8 cellular contexts compared by ENCODE assay signal in the genomic region with DNA sequence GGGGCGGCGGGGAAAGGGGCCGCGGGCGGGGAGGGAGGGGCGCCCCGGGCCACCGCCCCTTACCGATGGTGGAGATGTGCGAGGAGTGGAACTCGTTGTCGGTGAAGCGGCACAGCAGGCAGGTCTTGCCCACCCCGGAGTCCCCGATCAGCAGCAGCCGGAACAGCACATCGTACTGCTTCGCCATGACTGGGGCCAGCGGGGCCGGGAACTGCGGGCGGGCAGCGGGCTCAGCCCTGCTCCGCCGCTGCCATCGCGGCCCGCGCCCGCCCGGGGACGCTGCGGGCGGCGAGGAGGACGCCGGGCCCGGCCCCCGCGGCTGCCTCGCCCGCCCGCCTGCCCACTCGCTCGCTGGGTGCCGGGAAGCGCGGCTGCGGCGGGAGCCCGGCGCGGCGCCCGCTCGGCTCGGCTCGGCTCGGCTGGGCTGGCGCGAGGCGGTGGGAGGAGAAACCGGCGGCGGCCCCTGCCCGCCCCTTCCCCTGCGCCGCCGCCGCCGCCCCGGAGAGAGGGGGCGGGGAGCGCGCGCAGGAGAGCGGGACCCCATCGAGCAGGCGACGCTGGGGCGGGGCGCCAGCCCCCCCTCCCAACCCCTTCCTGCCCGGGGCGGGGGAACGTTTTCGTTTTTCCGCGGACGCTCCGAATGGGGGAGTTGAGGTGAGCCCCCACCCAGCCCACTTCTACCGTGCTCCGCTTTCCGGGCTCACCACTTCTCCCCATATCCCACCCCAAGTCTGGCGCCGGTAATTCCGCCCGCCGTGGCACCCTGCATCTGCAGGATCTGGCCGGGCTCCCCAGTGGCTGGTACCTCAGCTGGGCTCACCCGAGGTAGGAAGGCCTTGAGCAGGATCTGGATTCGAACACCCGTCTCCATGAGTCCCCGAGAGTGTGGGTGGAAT. TPM values are rescaled to one million over a fixed set of nuclear protein-coding genes. Genes with fewer than 3 reads are reported as not detected.
DNase-seq lines count a peak whose midpoint lies in the region; ATAC-seq lines count a peak whose summit lies in the region.

Gene RAB15, minus strand, starts transcription at position 447 of the 896 bp plus-strand sequence. Its CDS starts 260 bp downstream, at position 187.

- H3K36me3 Mint-ChIP-seq in activated CD8-positive, alpha-beta T cell treated with anti-CD3 and anti-CD28 coated beads, Interleukin-2, amount 10 ng/mL, durations not matched to agents 7 days and 5 days (ENCODE audit: low read depth) = no peaks in the 10 kb centered on the region

- no peak within 1 kb of the TSS for H3K27ac ChIP-seq in stomach smooth muscle (ENCODE audit: low read length)

- H3K9ac ChIP-seq in stomach smooth muscle (ENCODE audit: low read length in 2 of 2) = peak within 1 kb of the TSS; percentile 69 to 77

- peak; percentile 50 for DNase-seq in NCI-H2196 (lab: John Stamatoyannopoulos, UW; ENCODE audit: unreplicated experiment)
- DNase-seq in NCI-H2196 treated with DMSO at 0.1 percent for 48 hours (lab: John Stamatoyannopoulos, UW; ENCODE audit: unreplicated experiment) = no peak
- DNase-seq in M059J (ENCODE audit: low read depth) = peak; percentile 14
- DNase-seq in activated CD8-positive, alpha-beta T cell treated with anti-CD3 and anti-CD28 coated beads, Interleukin-2, amount 10 ng/mL, durations not matched to agents 7 days and 5 days = peak; percentile 37
- DNase-seq in mucosa of gallbladder (ENCODE audit: low spot score) = no peak

- H3K9me3 Mint-ChIP-seq in activated CD8-positive, alpha-beta T cell treated with anti-CD3 and anti-CD28 coated beads, Interleukin-2, amount 10 ng/mL, durations not matched to agents 7 days and 5 days (ENCODE audit: insufficient read depth) = no peaks in the 10 kb centered on the region

- POLR2A ChIA-PET in activated CD8-positive, alpha-beta T cell treated with anti-CD3 and anti-CD28 coated beads, Interleukin-2, amount 10 ng/mL, durations not matched to agents 7 days and 5 days (lab: Charles Lee) = no interaction called here

- peak within 1 kb of the TSS; percentile 68 for H3K27ac Mint-ChIP-seq in activated CD8-positive, alpha-beta T cell treated with anti-CD3 and anti-CD28 coated beads, Interleukin-2, amount 10 ng/mL, durations not matched to agents 7 days and 5 days

- peaks cover 0 to 3% of the 10 kb centered on the region in 2 donors for H3K27me3 ChIP-seq in stomach smooth muscle (ENCODE audit: control insufficient read depth in 1 of 2, insufficient read depth in 2 of 2, low read length in 2 of 2)

- H3K36me3 ChIP-seq in stomach smooth muscle (ENCODE audit: control insufficient read depth in 2 of 2, insufficient read depth in 2 of 2, low read length in 2 of 2) = no peaks in the 10 kb centered on the region

- in situ Hi-C loops in endometrial microvascular endothelial cells (cut with HindIII; ENCODE audit: inconsistent ontology term, low pct_unique_long_range_greater_than_20kb, low sequenced_read_pairs) = no loop called here

- peaks cover 12% of the 10 kb centered on the region for H3K4me1 Mint-ChIP-seq in activated CD8-positive, alpha-beta T cell treated with anti-CD3 and anti-CD28 coated beads, Interleukin-2, amount 10 ng/mL, durations not matched to agents 7 days and 5 days (ENCODE audit: low read depth)

- H3K4me3 ChIP-seq in stomach smooth muscle (ENCODE audit: low read length in 2 of 2) = peak within 1 kb of the TSS; percentile 74 to 77

- no peaks in the 10 kb centered on the region for H3K9me3 ChIP-seq in stomach smooth muscle (ENCODE audit: control insufficient read depth in 2 of 2, low read length in 2 of 2)

- H3K4me1 ChIP-seq in stomach smooth muscle (ENCODE audit: control insufficient read depth, insufficient read depth, low read length) = peaks cover 9% of the 10 kb centered on the region

- H3K4me3 Mint-ChIP-seq in activated CD8-positive, alpha-beta T cell treated with anti-CD3 and anti-CD28 coated beads, Interleukin-2, amount 10 ng/mL, durations not matched to agents 7 days and 5 days = peak within 1 kb of the TSS; percentile 77

- H3K27me3 Mint-ChIP-seq in activated CD8-positive, alpha-beta T cell treated with anti-CD3 and anti-CD28 coated beads, Interleukin-2, amount 10 ng/mL, durations not matched to agents 7 days and 5 days (ENCODE audit: low read depth) = peaks cover 18% of the 10 kb centered on the region

- CTCF ChIA-PET in activated CD8-positive, alpha-beta T cell treated with anti-CD3 and anti-CD28 coated beads, Interleukin-2, amount 10 ng/mL, durations not matched to agents 7 days and 5 days (lab: Charles Lee) = no interaction called here

- peak; percentile 84 for ATAC-seq in activated CD8-positive, alpha-beta T cell treated with anti-CD3 and anti-CD28 coated beads, Interleukin-2, amount 10 ng/mL, durations not matched to agents 7 days and 5 days
- ATAC-seq in GM19397 (IDR thresholded peaks at IDR 0.05; ENCODE audit: unreplicated experiment) = no peak

RNA-seq across cellular contexts. Expression of gene RAB15, which starts in this region (rescaled TPM):
- total RNA-seq in M059J (2014; rRNA removed; shearing (Covaris generic)) = 3.8 and 6.3 TPM in 2 replicates
- total RNA-seq in activated CD8-positive, alpha-beta T cell treated with anti-CD3 and anti-CD28 coated beads, Interleukin-2, amount 10 ng/mL, durations not matched to agents 7 days and 5 days = 1 to 10 TPM; 2.8 to 3.6 TPM
- total RNA-seq in endometrial microvascular endothelial cells (ENCODE audit: inconsistent ontology term) (15.2 TPM), mucosa of gallbladder (16.5 TPM)

Comparison
In these comparisons a context has a peak if more than half of its experiments do, and no peak if none do; other contexts are left out.
1. DNase-seq: peak in NCI-H2196 (single experiment), M059J (single experiment) and activated CD8-positive, alpha-beta T cell treated with anti-CD3 and anti-CD28 coated beads, Interleukin-2, amount 10 ng/mL, durations not matched to agents 7 days and 5 days (single experiment); none in NCI-H2196 treated with DMSO at 0.1 percent for 48 hours (single experiment) and mucosa of gallbladder (single experiment).